In genomic region chr2:68734176-68734575, GRCh38 we compare ENCODE assay signal across 14 cellular contexts. TPM values are rescaled to one million over a fixed set of nuclear protein-coding genes. Genes with fewer than 3 reads are reported as not detected.
DNase-seq lines count a peak whose midpoint lies in the region; ATAC-seq and TF ChIP-seq lines count a peak whose summit lies in the region.
"Had no signal": no experiment of that assay in that cellular context is flagged by ENCODE, and none has a peak within 500 bp of the region (broad histone marks: within the 10 kb centered on the region; RNA-seq: fewer than 3 reads in every experiment).

No MANE protein-coding gene starts in this region.

- H3K27me3 ChIP-seq in DND-41 (ENCODE audit: insufficient read depth, low read length, poor library complexity) (no peaks in the 10 kb centered on the region), Karpas-422 (ENCODE audit: low read length) (no peaks in the 10 kb centered on the region), smooth muscle cell (ENCODE audit: low read depth) (no peaks in the 10 kb centered on the region)

- H4K20me1 ChIP-seq in DND-41 (ENCODE audit: insufficient read depth, low read length) (no peaks in the 10 kb centered on the region), Karpas-422 (ENCODE audit: insufficient read depth, low read depth, low read length) (no peaks in the 10 kb centered on the region; the same call in 1 of the 2 replicates), smooth muscle cell (ENCODE audit: low read depth) (no peaks in the 10 kb centered on the region)

- H3K4me1 ChIP-seq in DND-41 (ENCODE audit: insufficient read depth, low read length) (peaks cover 58% of the 10 kb centered on the region), Karpas-422 (ENCODE audit: low read length) (peaks cover 58% of the 10 kb centered on the region), smooth muscle cell (ENCODE audit: low read depth) (no peaks in the 10 kb centered on the region)

- no peaks in the 10 kb centered on the region for H3F3A ChIP-seq in smooth muscle cell (ENCODE audit: low read depth)

- no peaks in the 10 kb centered on the region for H3K9me2 ChIP-seq in Karpas-422 (replicated peaks; ENCODE audit: insufficient read depth, low read length)

- TF ChIP-seq CTCF in DND-41 (IDR thresholded peaks at IDR 0.05; ENCODE audit: borderline replicate concordance, extremely low read depth, low read length, poor library complexity, severe bottlenecking) (no peak), smooth muscle cell (IDR thresholded peaks at IDR 0.05; ENCODE audit: borderline replicate concordance, insufficient read depth, poor library complexity, severe bottlenecking) (no peak)

- H3K36me3 ChIP-seq in DND-41 (ENCODE audit: insufficient read depth, low read length) (no peaks in the 10 kb centered on the region; the same call in 1 of the 2 replicates), Karpas-422 (ENCODE audit: insufficient read depth, low read length) (peaks cover 18% of the 10 kb centered on the region), smooth muscle cell (ENCODE audit: low read depth) (no peaks in the 10 kb centered on the region)

- H3K4me2 ChIP-seq in DND-41 (ENCODE audit: insufficient read depth, low read length), result peak overlapping the region; percentile 66
- H3K4me2 ChIP-seq in Karpas-422 (ENCODE audit: low read depth, low read length, poor library complexity, severe bottlenecking), result peak overlapping the region; percentile 96
- H3K4me2 ChIP-seq in smooth muscle cell, result peak overlapping the region; percentile 51

- H3K27ac ChIP-seq in DND-41 (ENCODE audit: low read length) (peak overlapping the region; percentile 91), Karpas-422 (ENCODE audit: low read length) (peak overlapping the region; percentile 96), cingulate gyrus (ENCODE audit: low read depth, low read length) (peak overlapping the region; percentile 1), smooth muscle cell (ENCODE audit: low read depth) (peak overlapping the region; percentile 62)

- DNase-seq in DND-41, result no peak
- peak; percentile 70 for DNase-seq in Karpas-422
- no peak for DNase-seq in smooth muscle cell (lab: John Stamatoyannopoulos, UW; ENCODE audit: unreplicated experiment)
- no peak for DNase-seq in NOMO-1 (lab: John Stamatoyannopoulos, UW; ENCODE audit: unreplicated experiment in 2 of 2)
- DNase-seq in EL, result no peak
- DNase-seq in RPMI8226, result no peak
- DNase-seq in stimulated activated CD4-positive, alpha-beta T cell treated with anti-CD3 and anti-CD28 coated beads, Interleukin-2, amount 100 ng/mL, for 48 hours, result no peak
- DNase-seq: activated T-cell treated with anti-CD3 and anti-CD28 coated beads for 4 hours, DMS79, left cardiac atrium had no signal

- H3K79me2 ChIP-seq in DND-41 (ENCODE audit: insufficient read depth, low read length), result peaks cover 43% of the 10 kb centered on the region
- H3K79me2 ChIP-seq in Karpas-422 (ENCODE audit: low read length), result peaks cover 41% of the 10 kb centered on the region
- H3K79me2 ChIP-seq in smooth muscle cell (ENCODE audit: low read depth), result no peaks in the 10 kb centered on the region

- WGBS in smooth muscle cell (ENCODE audit: low lambda C conversion rate), result 92% methylated on average over 3 of the region's 3 CpGs

- H3K9ac ChIP-seq in DND-41 (ENCODE audit: low read depth, low read length) (peak overlapping the region; percentile 63), Karpas-422 (ENCODE audit: low read length) (peak overlapping the region; percentile 84), smooth muscle cell (ENCODE audit: low read depth) (no peak overlapping the region)

- H2AFZ ChIP-seq in DND-41 (ENCODE audit: low read depth, low read length) (peak overlapping the region; percentile 65), Karpas-422 (ENCODE audit: low read length) (0 out of 2 replicates have a peak overlapping the region, but pooled peaks have one; percentile 1), smooth muscle cell (ENCODE audit: low read depth) (peak overlapping the region; percentile 75)

- H3K9me3 ChIP-seq in DND-41 (ENCODE audit: insufficient read depth, low read length, severe bottlenecking) (no peaks in the 10 kb centered on the region), Karpas-422 (ENCODE audit: low read length) (no peaks in the 10 kb centered on the region), smooth muscle cell (replicated peaks; ENCODE audit: low read depth) (no peaks in the 10 kb centered on the region)

- ATAC-seq in DND-41 (ENCODE audit: insufficient read depth, low read depth), result peak; percentile 8; the same call in 1 of the 3 replicates

- H3K4me3 ChIP-seq in DND-41 (ENCODE audit: low read depth in 1 of 2, low read length in 2 of 2), result peak overlapping the region in 1 of 2 experiments; percentile 58; a peak in 2 of 4 replicates
- peak overlapping the region; percentile 83 for H3K4me3 ChIP-seq in Karpas-422 (ENCODE audit: low read length)
- no peak overlapping the region for H3K4me3 ChIP-seq in smooth muscle cell

RNA-seq across cellular contexts. Expression of gene ARHGAP25, which starts 0.4 kb away (rescaled TPM):
- total RNA-seq in Karpas-422 (2014; rRNA removed; shearing (Covaris generic); ENCODE audit: low replicate concordance), result 172 and 213 TPM in 2 replicates
- 1.2 and 2.0 TPM in 2 replicates for total RNA-seq in smooth muscle cell
- 1.5 and 2.7 TPM in 2 replicates for polyA plus RNA-seq in smooth muscle cell
- total RNA-seq: HT1080, myocyte had no signal
- polyA plus RNA-seq: BJ had no signal

Comparison
In these comparisons a context has a peak if more than half of its experiments do, and no peak if none do; other contexts are left out.
1. H2AFZ ChIP-seq: peak in every context shown above with its lines; median percentile 75 in smooth muscle cell; 65 in DND-41; 1 in Karpas-422.
2. H3K27ac ChIP-seq: peak in every context shown above with its lines; median percentile 96 in Karpas-422; 91 in DND-41; 62 in smooth muscle cell; 1 in cingulate gyrus.
3. RNA of gene ARHGAP25, which starts 0.4 kb away (total RNA-seq): 172 to 213 TPM in Karpas-422; 1.2 to 2.0 TPM in smooth muscle cell; every median in the first group is over 10 times any median in the second.
4. Peak in every context shown above with its lines, with median percentiles within 50 percentile points of each other: H3K4me2 ChIP-seq.